ENCODE assay signal across 20 cellular contexts in genomic region chr2:150182564-150183249, GRCh38.
DNase-seq lines count a peak whose midpoint lies in the region; ATAC-seq, FAIRE-seq and TF ChIP-seq lines count a peak whose summit lies in the region.
"Had no signal": no experiment of that assay in that cellular context is flagged by ENCODE, and none has a peak within 500 bp of the region (broad histone marks: within the 10 kb centered on the region; RNA-seq: fewer than 3 reads in every experiment).

No MANE protein-coding gene starts in this region.

- H3K9ac ChIP-seq in HepG2 (ENCODE audit: insufficient read depth, low read depth, low read length) = no peak overlapping the region

- no peak for ATAC-seq in HepG2

- no peak for TF ChIP-seq RAD21 in HepG2 (CRISPR knock-in tag; IDR thresholded peaks at IDR 0.05)

- WGBS in HepG2 (ENCODE audit: low lambda C conversion rate) = 36% methylated on average over 5 of the region's 5 CpGs

- no peak for TF ChIP-seq POLR2A in HepG2 (IDR thresholded peaks at IDR 0.05; ENCODE audit: insufficient read depth in 1 of 2, low read depth in 2 of 2, low read length in 2 of 2)

- H4K20me1 ChIP-seq in HepG2 (ENCODE audit: insufficient read depth, low read length) = no peaks in the 10 kb centered on the region

- in situ Hi-C loops in HepG2 (cut with HindIII; ENCODE audit: extremely low pct_ligation_motif_present, low pct_unique_long_range_greater_than_20kb) = no loop called here

- no peaks in the 10 kb centered on the region for H3K79me2 ChIP-seq in HepG2 (ENCODE audit: insufficient read depth, low read length)

- CTCF ChIA-PET in HepG2 (lab: Yijun Ruan, JAX; ENCODE audit: low intra/inter-chr PET ratio, low total read pairs) = no interaction called here

- no peak overlapping the region for H3K4me3 ChIP-seq in HepG2 (replicated peaks in 1 of 3; ENCODE audit: insufficient read depth in 1 of 3, low read depth in 2 of 3, low read length in 3 of 3)
- H3K4me3 ChIP-seq: Peyer's patch, SJCRH30 had no signal

- no TSS peak for BruUV-seq in HepG2 (replicated peaks; lab: Mats Ljungman, UMichigan)

- POLR2A ChIA-PET in HepG2 (lab: Yijun Ruan, JAX) = no interaction called here

- H2AFZ ChIP-seq in HepG2 (ENCODE audit: low read length) = no peak overlapping the region

- DNase-seq in NCI-H2227 treated with DMSO at 0.1 percent for 48 hours (lab: John Stamatoyannopoulos, UW) (peak; percentile 45), NCI-H2227 (lab: John Stamatoyannopoulos, UW; ENCODE audit: unreplicated experiment) (no peak), NCI-H526 treated with DMSO at 0.1 percent for 48 hours (lab: John Stamatoyannopoulos, UW) (peak; percentile 10), dermis microvascular lymphatic vessel endothelial cell (ENCODE audit: low read depth in 2 of 2) (peak; percentile 6 to 33), posterior vena cava (ENCODE audit: low spot score) (no peak), Kasumi-1 (lab: John Stamatoyannopoulos, UW) (no peak), HepG2 (ENCODE audit: low spot score) (no peak)
- no peak for DNase-seq in activated CD4-positive, alpha-beta T cell treated with anti-CD3 and anti-CD28 coated beads for 4 hours
- DNase-seq: 8988T, EL, GF-D8, H7, HFFc6, KG1, NCI-H1436, NCI-H187 treated with DMSO at 0.1 percent for 48 hours, NCI-H345, NCI-H524, Peyer's patch, SJCRH30 had no signal

- no peak for TF ChIP-seq CTCF in HepG2 (CRISPR knock-in tag; IDR thresholded peaks at IDR 0.05)

- H3K27ac ChIP-seq in HepG2 (ENCODE audit: extremely low read length, insufficient read depth, low read length) = no peak overlapping the region
- H3K27ac ChIP-seq: Peyer's patch, SJCRH30 had no signal

- intact Hi-C loops in posterior vena cava (cut with DNase I) = no loop called here
- intact Hi-C loops in HepG2 (cut with micrococcal nuclease; ENCODE audit: unreplicated experiment) = no loop called here

- no peaks in the 10 kb centered on the region for H3K36me3 ChIP-seq in HepG2 (replicated peaks in 1 of 2; ENCODE audit: control insufficient read depth in 1 of 2, insufficient read depth in 2 of 2, low read length in 2 of 2)
- H3K36me3 ChIP-seq: Peyer's patch, SJCRH30 had no signal

- H3K4me1 ChIP-seq in HepG2 (ENCODE audit: insufficient read depth, low read length) = no peaks in the 10 kb centered on the region
- H3K4me1 ChIP-seq: Peyer's patch, SJCRH30 had no signal

- no peak for FAIRE-seq in HepG2 (lab: Jason Lieb, UNC)

- H3K4me2 ChIP-seq in HepG2 (ENCODE audit: low read depth, low read length) = no peak overlapping the region

- H3K9me3 ChIP-seq in HepG2 (ENCODE audit: low read length) = peaks cover 44% of the 10 kb centered on the region
- H3K9me3 ChIP-seq: Peyer's patch, SJCRH30 had no signal

- H3K27me3 ChIP-seq in HepG2 (ENCODE audit: control insufficient read depth in 1 of 2, insufficient read depth in 2 of 2, low read length in 2 of 2) = no peaks in the 10 kb centered on the region
- H3K27me3 ChIP-seq: Peyer's patch, SJCRH30 had no signal

- no peak for TF ChIP-seq EP300 in HepG2 (IDR thresholded peaks at IDR 0.05; ENCODE audit: low read depth in 2 of 2, low read length in 2 of 2)
- no peak for TF ChIP-seq EP300 in HepG2 (CRISPR knock-in tag; IDR thresholded peaks at IDR 0.05; ENCODE audit: borderline replicate concordance)

TF ChIP-seq in HepG2, 621 proteins besides CTCF, POLR2A, EP300 and RAD21 (continues in another document):
- TF ChIP-seq PTBP1 (IDR thresholded peaks at IDR 0.05; ENCODE audit: low read depth, low read length, poor library complexity, severe bottlenecking) (no peak), SP1 (IDR thresholded peaks at IDR 0.05) (no peak), SP1 (CRISPR knock-in tag; IDR thresholded peaks at IDR 0.05) (no peak), ZNF775 (CRISPR knock-in tag; IDR thresholded peaks at IDR 0.05; ENCODE audit: borderline replicate concordance) (no peak), SP5 (CRISPR knock-in tag; IDR thresholded peaks at IDR 0.05; ENCODE audit: borderline replicate concordance, low read depth) (no peak), NCOR1 (IDR thresholded peaks at IDR 0.05; ENCODE audit: borderline replicate concordance, low read length) (no peak), ZNF343 (CRISPR knock-in tag; IDR thresholded peaks at IDR 0.05) (no peak), ZNF30 (CRISPR knock-in tag; IDR thresholded peaks at IDR 0.05) (no peak), MYNN (CRISPR knock-in tag; IDR thresholded peaks at IDR 0.05; ENCODE audit: low read depth) (no peak), PHF5A (CRISPR knock-in tag; IDR thresholded peaks at IDR 0.05; ENCODE audit: low read depth, unreplicated experiment) (no peak), POLR2AphosphoS5 (IDR thresholded peaks at IDR 0.05; ENCODE audit: low read depth, low read length) (no peak), ZNF407 (CRISPR knock-in tag; IDR thresholded peaks at IDR 0.05; ENCODE audit: not compliant biosample characterization) (no peak), EHMT2 (IDR thresholded peaks at IDR 0.05; ENCODE audit: borderline replicate concordance, low read depth, low read length) (no peak), ZNF326 (CRISPR knock-in tag; IDR thresholded peaks at IDR 0.05; ENCODE audit: borderline replicate concordance) (no peak), ZNF543 (CRISPR knock-in tag; IDR thresholded peaks at IDR 0.05) (no peak), ZNF292 (CRISPR knock-in tag; IDR thresholded peaks at IDR 0.05; ENCODE audit: borderline replicate concordance, low read depth) (no peak), MBNL3 (CRISPR knock-in tag; conservative IDR thresholded peaks at IDR 0.05) (no peak), ZBTB44 (CRISPR knock-in tag; IDR thresholded peaks at IDR 0.05) (no peak)

Comparison
In these comparisons a context has a peak if more than half of its experiments do, and no peak if none do; other contexts are left out.
1. DNase-seq: peak in NCI-H2227 treated with DMSO at 0.1 percent for 48 hours (single experiment), NCI-H526 treated with DMSO at 0.1 percent for 48 hours (single experiment) and dermis microvascular lymphatic vessel endothelial cell (2 of 2); none in NCI-H2227 (single experiment), posterior vena cava (single experiment), Kasumi-1 (0 of 2), HepG2 (single experiment) and activated CD4-positive, alpha-beta T cell treated with anti-CD3 and anti-CD28 coated beads for 4 hours (0 of 2).